ENCODE assay signal across 5 cellular contexts in the genomic region with DNA sequence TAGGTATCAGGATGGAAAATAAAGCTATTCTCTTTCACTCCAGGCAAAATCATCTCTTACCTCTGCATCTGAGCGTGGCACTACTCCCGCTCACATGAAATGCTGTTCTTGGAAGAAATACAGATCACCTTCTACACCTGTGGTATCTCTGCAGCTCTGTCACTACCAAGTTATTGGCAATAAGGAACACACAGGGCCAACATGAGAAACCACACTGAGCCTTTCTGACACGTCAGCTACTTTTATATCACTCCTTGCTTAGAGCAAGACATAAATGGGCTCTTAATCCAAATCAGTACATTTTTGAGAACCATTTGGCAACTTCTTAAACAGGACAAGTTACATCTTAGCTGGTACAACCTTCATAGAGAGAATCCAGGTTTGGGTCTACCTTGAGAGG.
"Had no signal": no experiment of that assay in that cellular context is flagged by ENCODE, and none has a peak within 500 bp of the region (broad histone marks: within the 10 kb centered on the region; RNA-seq: fewer than 3 reads in every experiment).

No MANE protein-coding gene starts in this region.

- H3K27ac ChIP-seq: HL-60 had no signal

- FAIRE-seq: HepG2, HTR-8/SVneo, K562 had no signal

- DNase-seq: IMR-90 had no signal

- H3K4me3 ChIP-seq: K562 had no signal

- ATAC-seq: HepG2, K562 had no signal
